15 cellular contexts compared by ENCODE assay signal in the genomic region with DNA sequence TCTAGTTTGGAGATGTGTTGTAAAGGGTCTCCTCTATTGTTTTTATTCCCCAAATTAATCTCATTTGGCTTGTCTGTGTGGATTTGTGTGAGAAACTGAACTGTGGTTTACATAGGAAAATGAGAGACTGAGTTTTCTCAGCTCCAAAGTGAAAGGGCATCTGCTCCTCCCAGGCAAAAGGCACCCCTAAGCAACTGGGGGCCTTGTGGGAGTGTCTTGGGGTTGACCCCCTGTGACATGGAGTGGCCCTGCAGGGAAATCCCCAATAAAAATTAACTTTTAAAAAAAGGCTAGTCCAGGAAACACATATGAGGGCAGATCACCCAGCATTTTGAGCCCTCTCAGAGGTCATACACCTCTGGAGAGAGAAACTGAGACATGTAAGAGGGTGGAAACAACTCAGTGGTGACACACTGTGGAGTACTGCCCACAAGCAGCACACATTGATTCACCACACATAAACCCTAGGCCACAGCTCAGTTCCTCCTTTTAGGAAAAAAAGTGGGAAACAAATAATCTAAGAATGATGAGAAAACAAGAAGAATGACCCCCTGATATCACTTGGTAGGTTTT. TPM values are rescaled to one million over a fixed set of nuclear protein-coding genes. Genes with fewer than 3 reads are reported as not detected.
DNase-seq lines count a peak whose midpoint lies in the region; ATAC-seq, FAIRE-seq and TF ChIP-seq lines count a peak whose summit lies in the region.
"Not testable (repeated sequence)": the region's sequence is repeated elsewhere in the genome, so short reads cannot be mapped to it uniquely, and the experiment has no call there.
"Had no signal": no experiment of that assay in that cellular context is flagged by ENCODE, and none has a peak within 500 bp of the region (broad histone marks: within the 10 kb centered on the region; RNA-seq: fewer than 3 reads in every experiment).

No MANE protein-coding gene starts in this region.

- peaks cover 39 to 40% of the 10 kb centered on the region in 2 experiments for H3K4me1 Mint-ChIP-seq in H9

- not testable (repeated sequence) for TF ChIP-seq CTCF in A549 (IDR thresholded peaks at IDR 0.05); H9 (conservative IDR thresholded peaks at IDR 0.05); RWPE2 (IDR thresholded peaks at IDR 0.05; ENCODE audit: poor library complexity, severe bottlenecking)
- peak in 3 of 4 donors; percentile 3 to 13 (median 4) for TF ChIP-seq CTCF in right lobe of liver (IDR thresholded peaks at IDR 0.05)

- TF ChIP-seq RAD21 in A549 (conservative IDR thresholded peaks at IDR 0.05 in 1 of 2, IDR thresholded peaks at IDR 0.05 in 1 of 2), result not testable (repeated sequence)

- CTCF ChIA-PET in A549 (lab: Yijun Ruan, JAX), result not testable (repeated sequence)

- H4K8ac ChIP-seq in H9 (replicated peaks; ENCODE audit: insufficient read length, low read depth, low read length), result not testable (repeated sequence)

- peak in 1 of 2 experiments; percentile 64; a peak in 3 of 6 replicates for ATAC-seq in A549
- peak; percentile 76 for ATAC-seq in GM18867 (IDR thresholded peaks at IDR 0.05; ENCODE audit: unreplicated experiment)
- peak; percentile 59 for ATAC-seq in GM19467 (IDR thresholded peaks at IDR 0.05; ENCODE audit: unreplicated experiment)
- ATAC-seq in HG02981 (IDR thresholded peaks at IDR 0.05; ENCODE audit: unreplicated experiment), result peak; percentile 67
- peak; percentile 76 for ATAC-seq in HG03432 (IDR thresholded peaks at IDR 0.05; ENCODE audit: unreplicated experiment)
- not testable (repeated sequence) for ATAC-seq in RWPE2 (ENCODE audit: low read depth)
- ATAC-seq in right lobe of liver, result peak; percentile 44 to 60 (median 52)

- not testable (repeated sequence) for H3K79me2 ChIP-seq in H9 (ENCODE audit: insufficient read depth, low read length)

- H3K27ac ChIP-seq in A549 (peak overlapping the region; percentile 67 to 79), RWPE2 (ENCODE audit: poor library complexity, severe bottlenecking) (peak overlapping the region; percentile 86), right lobe of liver (peak overlapping the region; percentile 9 to 76 (median 72))
- not testable (repeated sequence) for H3K27ac ChIP-seq in H9 (ENCODE audit: insufficient read length, low read depth, low read length)

- H3K27me3 Mint-ChIP-seq in H9 (ENCODE audit: low read depth), result not testable (repeated sequence)

- H3T11ph ChIP-seq in H9 (ENCODE audit: low read length), result not testable (repeated sequence)

- not testable (repeated sequence) for DNase-seq in A549 (ENCODE audit: low read depth in 1 of 2, low spot score in 1 of 2); H9; RWPE2 (ENCODE audit: low spot score); right lobe of liver

- H3K4me1 ChIP-seq in A549 (peaks cover 38% of the 10 kb centered on the region), RWPE2 (ENCODE audit: insufficient read depth, poor library complexity, severe bottlenecking) (peaks cover 33% of the 10 kb centered on the region), right lobe of liver (peaks cover 0 to 40% (median 5%) of the 10 kb centered on the region in 4 donors)
- H3K4me1 ChIP-seq in H9 (ENCODE audit: insufficient read depth, low read length), result not testable (repeated sequence)

- H3K36me3 Mint-ChIP-seq in H9 (ENCODE audit: insufficient read depth in 1 of 3, low read depth in 3 of 3), result peaks cover 3 to 15% (median 4%) of the 10 kb centered on the region in 3 experiments; a peak in 6 of 7 replicates

- H4K20me1 ChIP-seq in H9 (ENCODE audit: control insufficient read depth, insufficient read depth, insufficient read length), result not testable (repeated sequence)

- H3K23ac ChIP-seq in H9 (ENCODE audit: insufficient read length, low read depth, low read length), result not testable (repeated sequence)

- H2BK5ac ChIP-seq in H9 (ENCODE audit: insufficient read length, low read length), result not testable (repeated sequence)

- not testable (repeated sequence) for H3K23me2 ChIP-seq in H9 (ENCODE audit: insufficient read length, low read depth, low read length, poor library complexity, severe bottlenecking)

- peak overlapping the region in 2 of 3 experiments; percentile 46 to 80; a peak in 3 of 7 replicates for H3K27ac Mint-ChIP-seq in H9

- not testable (repeated sequence) for TF ChIP-seq POLR2A in A549 (IDR thresholded peaks at IDR 0.05; ENCODE audit: low read length); right lobe of liver (IDR thresholded peaks at IDR 0.05)

- TF ChIP-seq EP300 in A549 (IDR thresholded peaks at IDR 0.05), result not testable (repeated sequence)

- not testable (repeated sequence) for H4K5ac ChIP-seq in H9 (ENCODE audit: insufficient read length, low read depth, low read length)

- H2AK5ac ChIP-seq in H9 (ENCODE audit: insufficient read length, low read length), result not testable (repeated sequence)

- not testable (repeated sequence) for H3K9me3 Mint-ChIP-seq in H9

- not testable (repeated sequence) for H2BK12ac ChIP-seq in H9 (ENCODE audit: insufficient read length, low read depth, low read length)

- POLR2A ChIA-PET in A549 (lab: Yijun Ruan, JAX), result not testable (repeated sequence)

- H3K4ac ChIP-seq in H9 (ENCODE audit: low read depth, low read length), result not testable (repeated sequence)

- H3K56ac ChIP-seq in H9 (ENCODE audit: insufficient read length, low read depth, low read length), result not testable (repeated sequence)

- H3K36me3 ChIP-seq in RWPE2 (ENCODE audit: low read depth), result not testable (repeated sequence)
- H3K36me3 ChIP-seq in right lobe of liver, result peaks cover 0 to 33% (median 11%) of the 10 kb centered on the region in 4 donors

- H3K9me3 ChIP-seq in A549; H9 (ENCODE audit: control insufficient read depth, low read depth, low read length); RWPE2 (ENCODE audit: severe bottlenecking); right lobe of liver: not testable (repeated sequence)

- not testable (repeated sequence) for H3K27me3 ChIP-seq in H9 (ENCODE audit: insufficient read depth, low read length); RWPE2 (ENCODE audit: insufficient read depth, poor library complexity, severe bottlenecking); right lobe of liver

- H4K91ac ChIP-seq in H9 (ENCODE audit: insufficient read length, low read depth, low read length), result not testable (repeated sequence)

- not testable (repeated sequence) for H3K14ac ChIP-seq in H9 (ENCODE audit: insufficient read depth, low read length)

- not testable (repeated sequence) for H3K9ac ChIP-seq in H9 (ENCODE audit: extremely low read depth, insufficient read length, low read length)

- H3K79me1 ChIP-seq in H9 (ENCODE audit: insufficient read depth, low read depth, low read length, poor library complexity, severe bottlenecking), result not testable (repeated sequence)

- H2BK15ac ChIP-seq in H9 (ENCODE audit: low read depth, low read length), result not testable (repeated sequence)

- not testable (repeated sequence) for FAIRE-seq in A549 (lab: Jason Lieb, UNC)

- not testable (repeated sequence) for H2BK20ac ChIP-seq in H9 (ENCODE audit: low read depth, low read length, poor library complexity, severe bottlenecking)

- H3K4me3 Mint-ChIP-seq in H9, result not testable (repeated sequence)

- H3K4me3 ChIP-seq in A549; RWPE2 (ENCODE audit: severe bottlenecking); right lobe of liver: not testable (repeated sequence)

- intact Hi-C loops in right lobe of liver (cut with DNase I), result not testable (repeated sequence)

- H3K18ac ChIP-seq in H9 (ENCODE audit: insufficient read length, low read depth, low read length), result not testable (repeated sequence)

- H2AFZ ChIP-seq in H9 (ENCODE audit: low read length), result not testable (repeated sequence)

- peak overlapping the region; percentile 65 for H3K4me2 ChIP-seq in A549
- H3K4me2 ChIP-seq in H9 (ENCODE audit: insufficient read depth, insufficient read length, low read length), result not testable (repeated sequence)

- not testable (repeated sequence) for H2BK120ac ChIP-seq in H9 (ENCODE audit: low read depth, low read length, poor library complexity, severe bottlenecking)

RNA-seq across cellular contexts. Expression of a gene that starts 13.3 kb away (rescaled TPM):
- 0.80 and 1.0 TPM in 2 replicates for polyA plus RNA-seq in A549 (2011; rRNA removed)
- polyA plus RNA-seq in A549 (2012; cell fraction: cytosol; rRNA removed), result 0.03 TPM in 2 replicates
- 0.04 TPM in 1 of 2 replicates, not detected in the other for polyA plus RNA-seq in A549 (2012; cell fraction: nucleus; rRNA removed)
- 0.07 to 0.09 TPM (median 0.08 TPM) in 3 replicates for polyA plus RNA-seq in A549 (2017; fragmentation: RNase III; extraction: RNeasy Plus Mini Kit Qiagen cat#74134 plus additional on column Dnase treatment)
- polyA minus RNA-seq in A549 (2011; rRNA and poly(A)+ RNA removed), result 0.10 and 0.29 TPM in 2 replicates
- not detected in 2 replicates for total RNA-seq in H9 (2021)
- total RNA-seq in right lobe of liver, result 100 to 1,000 TPM in 4 of 6 experiments, 10 to 100 TPM in 2; 44.9 to 533 (median 152) TPM
- total RNA-seq: A172; activated CD4-positive, alpha-beta T cell treated with anti-CD3 and anti-CD28 coated beads, Interleukin-2, amount 10 ng/mL, durations not matched to agents 24 days and 14 days; activated naive CD4-positive, alpha-beta T cell treated with anti-CD3 and anti-CD28 coated beads for 36 hours; endothelial cell of umbilical vein; frontal cortex; left ventricle myocardium inferior; tibial nerve had no signal
- polyA plus RNA-seq: endothelial cell of umbilical vein had no signal

Comparison
In these comparisons a context has a peak if more than half of its experiments do, and no peak if none do; other contexts are left out.
1. RNA of a gene that starts 13.3 kb away (total RNA-seq): 44.9 to 533 TPM in right lobe of liver; not detected in H9; every median in the first group is over 10 times any median in the second.